Comparison of ENCODE assay signal across 8 cellular contexts in the genomic region with DNA sequence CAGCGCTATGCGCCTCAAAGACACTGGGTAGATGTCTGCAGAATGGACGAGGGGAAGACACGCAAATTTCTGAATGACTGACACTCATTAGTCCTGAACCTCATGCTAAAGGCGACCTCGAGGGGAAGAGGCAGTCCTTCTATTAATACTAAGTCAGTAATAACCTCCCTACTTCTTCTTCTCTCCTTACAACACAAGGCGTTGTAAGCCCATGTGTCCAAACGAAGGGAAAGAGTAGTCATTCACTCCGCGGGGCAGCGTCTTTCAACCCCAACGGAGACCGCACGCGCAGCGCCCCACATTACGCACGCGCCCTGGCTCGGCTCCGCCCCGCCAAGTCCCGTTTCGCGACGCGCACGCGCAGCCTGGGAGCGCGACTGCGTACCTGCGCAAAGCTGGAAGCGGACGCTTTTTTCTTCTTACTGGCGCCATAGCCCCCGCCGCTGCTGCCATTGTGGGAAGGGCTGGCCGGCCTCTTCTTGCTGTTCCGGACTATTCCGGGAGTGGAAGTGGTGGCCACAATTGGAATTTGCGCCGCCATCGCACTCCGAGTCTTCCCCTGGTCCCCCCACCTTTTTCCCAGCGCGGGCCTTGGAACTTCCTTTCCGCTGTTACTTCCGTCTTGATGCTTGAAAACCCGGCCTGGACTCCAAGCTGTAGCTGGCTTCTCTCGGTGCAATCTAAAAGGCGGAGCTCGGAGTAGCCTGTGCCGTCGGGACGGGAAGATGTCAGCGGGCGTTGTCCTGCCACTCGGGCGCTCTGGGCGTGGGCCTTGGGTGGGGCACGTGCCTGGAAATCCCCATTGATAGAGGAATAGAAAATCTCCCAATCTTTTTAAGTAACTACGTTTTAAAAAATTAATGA. TPM values are rescaled to one million over a fixed set of nuclear protein-coding genes. Genes with fewer than 3 reads are reported as not detected.
DNase-seq lines count a peak whose midpoint lies in the region; ATAC-seq, FAIRE-seq and TF ChIP-seq lines count a peak whose summit lies in the region.

A gene with protein sequence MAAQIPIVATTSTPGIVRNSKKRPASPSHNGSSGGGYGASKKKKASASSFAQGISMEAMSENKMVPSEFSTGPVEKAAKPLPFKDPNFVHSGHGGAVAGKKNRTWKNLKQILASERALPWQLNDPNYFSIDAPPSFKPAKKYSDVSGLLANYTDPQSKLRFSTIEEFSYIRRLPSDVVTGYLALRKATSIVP (minus strand): TSS at position 627 of the 864 bp plus-strand sequence. CDS start 86 bp downstream, at position 541.

- ATAC-seq in HG02798 (IDR thresholded peaks at IDR 0.05; ENCODE audit: poor library complexity, unreplicated experiment) (peak; percentile 97), Right ventricle myocardium inferior (peak; percentile 98), pancreas (peak; percentile 96 to 99 (median 98))

- H3K27ac ChIP-seq in pancreas (peak within 1 kb of the TSS; percentile 89 to 96 (median 92)), tibial artery (peak within 1 kb of the TSS; percentile 89 to 90)

- H3K36me3 ChIP-seq in pancreas (no peaks in the 10 kb centered on the region), tibial artery (no peaks in the 10 kb centered on the region)

- peak; percentile 89 for TF ChIP-seq POLR2A in GM12891 (IDR thresholded peaks at IDR 0.05; ENCODE audit: low read depth, low read length)

- TF ChIP-seq CTCF in pancreas (IDR thresholded peaks at IDR 0.05) (no peak), tibial artery (IDR thresholded peaks at IDR 0.05) (no peak)

- H3K27me3 ChIP-seq in pancreas: no peaks in the 10 kb centered on the region
- H3K27me3 ChIP-seq in tibial artery: no peaks in the 10 kb centered on the region

- FAIRE-seq in GM12891 (lab: Jason Lieb, UNC): peak; percentile 95
- FAIRE-seq in pancreas (lab: Jason Lieb, UNC): no peak

- H3K4me3 ChIP-seq in pancreas: peak within 1 kb of the TSS; percentile 43 to 68 (median 48)
- H3K4me3 ChIP-seq in tibial artery: peak within 1 kb of the TSS; percentile 63 to 65

- H3K4me1 ChIP-seq in pancreas (peaks cover 0 to 16% (median 0%) of the 10 kb centered on the region in 3 donors), tibial artery (peaks cover 0 to 22% (median 9%) of the 10 kb centered on the region in 4 donors)

- 1% methylated on average over 63 of the region's 63 CpGs for WGBS in pancreas, 2 donors

- H3K9me3 ChIP-seq in pancreas (no peaks in the 10 kb centered on the region), tibial artery (no peaks in the 10 kb centered on the region)

- intact Hi-C loops in Right ventricle myocardium inferior (cut with DNase I) (loop anchor here (2.0 to 10.0 kb wide), 5 partner anchors 40 to 257 kb away; partner anchors contain the start of genes GALNT1 and ZNF397), pancreas (cut with DNase I) (no loop called here), tibial artery (cut with DNase I; ENCODE audit: low total_unique reads) (no loop called here)

- DNase-seq in GM12891 (ENCODE audit: insufficient read length, low spot score) (peak; percentile 77), NCI-H1417 treated with DMSO at 0.1 percent for 48 hours (lab: John Stamatoyannopoulos, UW) (peak; percentile 85), SW 1271 (lab: John Stamatoyannopoulos, UW) (peak; percentile 86 to 95), Right ventricle myocardium inferior (ENCODE audit: missing footprints) (peak; percentile 96), pancreas (peak; percentile 88 to 97 (median 91)), tibial artery (peak; percentile 88 to 93)
- DNase-seq in activated naive CD8-positive, alpha-beta T cell treated with anti-CD3 and anti-CD28 coated beads, Interleukin-2, amount 50 U/mL, for 16 hours (ENCODE audit: low read depth, low spot score): peak; percentile 82

TF ChIP-seq in GM12891, 5 proteins besides CTCF, POLR2A, EP300 and RAD21:
- TF ChIP-seq TAF1 (IDR thresholded peaks at IDR 0.05; ENCODE audit: low read depth, low read length) (peak; percentile 77; the same call in 1 of the 2 replicates), POLR2AphosphoS5 (IDR thresholded peaks at IDR 0.05; ENCODE audit: low read depth, low read length) (peak; percentile 95), SPI1 (IDR thresholded peaks at IDR 0.05; ENCODE audit: low read depth, low read length) (peak; percentile 49; the same call in 1 of the 2 replicates), POU2F2 (IDR thresholded peaks at IDR 0.05; ENCODE audit: low read depth, low read length) (peak; percentile 58), PAX5 (IDR thresholded peaks at IDR 0.05; ENCODE audit: insufficient read depth, low read length, severe bottlenecking) (no peak)

RNA-seq across cellular contexts. Expression of the gene that starts here (rescaled TPM):
- polyA plus RNA-seq in GM12891 (2012; ENCODE audit: low read depth, missing spikeins): 22.4 TPM
- total RNA-seq in Right ventricle myocardium inferior: 21.3 TPM
- total RNA-seq in pancreas: 10 to 100 TPM in 2 of 6 donors, 1 to 10 TPM in 4; 6.1 to 12.1 (median 9.0) TPM
- polyA plus RNA-seq in pancreas: 10 to 100 TPM; 17.1 to 25.6 TPM

Comparison
In these comparisons a context has a peak if more than half of its experiments do, and no peak if none do; other contexts are left out.
1. Peak in every context shown above with its lines: DNase-seq, ATAC-seq, H3K4me3 ChIP-seq and H3K27ac ChIP-seq.